25 cellular contexts compared by ENCODE assay signal in genomic region chr3:172253200-172253599, GRCh38.
"Had no signal": no experiment of that assay in that cellular context is flagged by ENCODE, and none has a peak within 500 bp of the region (broad histone marks: within the 10 kb centered on the region; RNA-seq: fewer than 3 reads in every experiment).

No MANE protein-coding gene starts in this region.

- H3K4me1 Mint-ChIP-seq: activated B cell treated with CpG ODN at 0.5 μM for 24 hours; stimulated activated naive B cell treated with anti-CD40 and anti-IgM and Interleukin-4, amounts not matched to agents 10 μg/mL and 1 μg/mL and 100 μg/mL, for 72 hours had no signal

- H3K4me3 Mint-ChIP-seq: activated B cell treated with CpG ODN at 0.5 μM for 24 hours; activated naive CD8-positive, alpha-beta T cell; effector memory CD8-positive, alpha-beta T cell; naive thymus-derived CD8-positive, alpha-beta T cell; stimulated activated naive B cell treated with anti-CD40 and anti-IgM and Interleukin-4, amounts not matched to agents 10 μg/mL and 1 μg/mL and 100 μg/mL, for 72 hours had no signal

- FAIRE-seq: kidney, pancreas had no signal

- H3K27ac Mint-ChIP-seq: activated B cell treated with CpG ODN at 0.5 μM for 24 hours; activated naive CD8-positive, alpha-beta T cell; effector memory CD8-positive, alpha-beta T cell; naive thymus-derived CD8-positive, alpha-beta T cell; stimulated activated naive B cell treated with anti-CD40 and anti-IgM and Interleukin-4, amounts not matched to agents 10 μg/mL and 1 μg/mL and 100 μg/mL, for 72 hours had no signal

- H3K9me3 Mint-ChIP-seq: activated B cell treated with CpG ODN at 0.5 μM for 24 hours; effector memory CD8-positive, alpha-beta T cell; naive thymus-derived CD8-positive, alpha-beta T cell; stimulated activated naive B cell treated with anti-CD40 and anti-IgM and Interleukin-4, amounts not matched to agents 10 μg/mL and 1 μg/mL and 100 μg/mL, for 72 hours had no signal

- DNase-seq: activated B cell treated with CpG ODN at 0.5 μM for 24 hours; activated CD4-positive, alpha-beta T cell treated with anti-CD3 and anti-CD28 coated beads, Interleukin-2, amount 50 U/mL, for 4 hours; activated effector memory CD4-positive, alpha-beta T cell treated with Interleukin-2 at 50 U/mL for 16 hours; activated naive CD4-positive, alpha-beta T cell treated with Interleukin-2 at 50 U/mL for 16 hours; anterior cingulate cortex; body of pancreas; cerebellar nuclear complex; effector memory CD8-positive, alpha-beta T cell; foreskin fibroblast; head of caudate nucleus; hippocampal formation; kidney; left colon; naive thymus-derived CD8-positive, alpha-beta T cell; pancreas; retina; stimulated activated CD4-positive, alpha-beta T cell treated with anti-CD3 and anti-CD28 coated beads, Interleukin-15, amount 100 ng/mL, for 24 hours; stimulated activated CD4-positive, alpha-beta T cell treated with anti-CD3 and anti-CD28 coated beads, Interleukin-2, amount 100 ng/mL, for 24 hours; stimulated activated naive B cell treated with anti-CD40 and anti-IgM and Interleukin-4, amounts not matched to agents 10 μg/mL and 1 μg/mL and 100 μg/mL, for 72 hours; stomach; T-helper 2 cell; tibial artery; upper lobe of right lung had no signal

- ATAC-seq: body of pancreas; effector memory CD8-positive, alpha-beta T cell; esophagus mucosa; left colon; naive thymus-derived CD8-positive, alpha-beta T cell; pancreas; stimulated activated naive B cell treated with anti-CD40 and anti-IgM and Interleukin-4, amounts not matched to agents 10 μg/mL and 1 μg/mL and 100 μg/mL, for 72 hours; upper lobe of right lung had no signal

- H3K27me3 Mint-ChIP-seq: activated B cell treated with CpG ODN at 0.5 μM for 24 hours; activated naive CD8-positive, alpha-beta T cell; effector memory CD8-positive, alpha-beta T cell; naive thymus-derived CD8-positive, alpha-beta T cell; stimulated activated naive B cell treated with anti-CD40 and anti-IgM and Interleukin-4, amounts not matched to agents 10 μg/mL and 1 μg/mL and 100 μg/mL, for 72 hours had no signal
